In the genomic region with DNA sequence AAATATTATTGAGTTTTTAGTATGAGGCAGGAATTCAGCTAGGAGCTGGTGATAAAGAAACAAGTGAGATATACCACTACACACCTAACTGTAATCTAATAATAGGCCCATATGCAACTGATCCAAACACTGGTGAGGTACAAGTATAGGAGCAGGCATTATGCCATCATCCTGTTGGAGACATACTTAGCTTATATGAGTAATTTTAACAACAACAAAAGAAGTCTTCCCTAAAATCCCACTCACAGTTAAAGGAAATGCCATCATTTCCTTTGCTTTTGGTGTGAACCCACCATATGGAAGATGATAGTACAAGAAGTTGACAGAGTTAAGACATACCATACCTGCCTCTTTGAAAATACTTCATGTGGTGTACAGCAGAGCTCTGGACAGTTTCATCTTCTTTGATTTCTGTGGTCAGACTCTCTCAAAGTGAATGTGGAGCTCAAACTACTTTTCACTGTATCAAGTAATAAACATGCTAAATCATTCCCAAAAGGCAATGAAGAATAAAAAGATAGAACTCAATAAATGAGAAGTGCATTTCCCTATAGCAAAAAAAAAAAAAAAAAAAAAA, we compare ENCODE assay signal across 2 cellular contexts.
TF ChIP-seq lines count a peak whose summit lies in the region.

No MANE protein-coding gene starts in this region.

TF ChIP-seq in SK-N-SH, 30 proteins besides CTCF, POLR2A, EP300 and RAD21:
- TF ChIP-seq, protein P1, sequence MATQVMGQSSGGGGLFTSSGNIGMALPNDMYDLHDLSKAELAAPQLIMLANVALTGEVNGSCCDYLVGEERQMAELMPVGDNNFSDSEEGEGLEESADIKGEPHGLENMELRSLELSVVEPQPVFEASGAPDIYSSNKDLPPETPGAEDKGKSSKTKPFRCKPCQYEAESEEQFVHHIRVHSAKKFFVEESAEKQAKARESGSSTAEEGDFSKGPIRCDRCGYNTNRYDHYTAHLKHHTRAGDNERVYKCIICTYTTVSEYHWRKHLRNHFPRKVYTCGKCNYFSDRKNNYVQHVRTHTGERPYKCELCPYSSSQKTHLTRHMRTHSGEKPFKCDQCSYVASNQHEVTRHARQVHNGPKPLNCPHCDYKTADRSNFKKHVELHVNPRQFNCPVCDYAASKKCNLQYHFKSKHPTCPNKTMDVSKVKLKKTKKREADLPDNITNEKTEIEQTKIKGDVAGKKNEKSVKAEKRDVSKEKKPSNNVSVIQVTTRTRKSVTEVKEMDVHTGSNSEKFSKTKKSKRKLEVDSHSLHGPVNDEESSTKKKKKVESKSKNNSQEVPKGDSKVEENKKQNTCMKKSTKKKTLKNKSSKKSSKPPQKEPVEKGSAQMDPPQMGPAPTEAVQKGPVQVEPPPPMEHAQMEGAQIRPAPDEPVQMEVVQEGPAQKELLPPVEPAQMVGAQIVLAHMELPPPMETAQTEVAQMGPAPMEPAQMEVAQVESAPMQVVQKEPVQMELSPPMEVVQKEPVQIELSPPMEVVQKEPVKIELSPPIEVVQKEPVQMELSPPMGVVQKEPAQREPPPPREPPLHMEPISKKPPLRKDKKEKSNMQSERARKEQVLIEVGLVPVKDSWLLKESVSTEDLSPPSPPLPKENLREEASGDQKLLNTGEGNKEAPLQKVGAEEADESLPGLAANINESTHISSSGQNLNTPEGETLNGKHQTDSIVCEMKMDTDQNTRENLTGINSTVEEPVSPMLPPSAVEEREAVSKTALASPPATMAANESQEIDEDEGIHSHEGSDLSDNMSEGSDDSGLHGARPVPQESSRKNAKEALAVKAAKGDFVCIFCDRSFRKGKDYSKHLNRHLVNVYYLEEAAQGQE (IDR thresholded peaks at IDR 0.05; ENCODE audit: low read depth, low read length) = no peak
- TF ChIP-seq TCF12 (IDR thresholded peaks at IDR 0.05) = peak; percentile 41; the same call in 1 of the 2 replicates
- TF ChIP-seq, protein P2, sequence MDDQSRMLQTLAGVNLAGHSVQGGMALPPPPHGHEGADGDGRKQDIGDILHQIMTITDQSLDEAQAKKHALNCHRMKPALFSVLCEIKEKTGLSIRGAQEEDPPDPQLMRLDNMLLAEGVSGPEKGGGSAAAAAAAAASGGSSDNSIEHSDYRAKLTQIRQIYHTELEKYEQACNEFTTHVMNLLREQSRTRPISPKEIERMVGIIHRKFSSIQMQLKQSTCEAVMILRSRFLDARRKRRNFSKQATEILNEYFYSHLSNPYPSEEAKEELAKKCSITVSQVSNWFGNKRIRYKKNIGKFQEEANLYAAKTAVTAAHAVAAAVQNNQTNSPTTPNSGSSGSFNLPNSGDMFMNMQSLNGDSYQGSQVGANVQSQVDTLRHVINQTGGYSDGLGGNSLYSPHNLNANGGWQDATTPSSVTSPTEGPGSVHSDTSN (IDR thresholded peaks at IDR 0.05) = 0 out of 2 replicates have a peak, but pooled peaks have one; percentile 3
- TF ChIP-seq, protein P3, sequence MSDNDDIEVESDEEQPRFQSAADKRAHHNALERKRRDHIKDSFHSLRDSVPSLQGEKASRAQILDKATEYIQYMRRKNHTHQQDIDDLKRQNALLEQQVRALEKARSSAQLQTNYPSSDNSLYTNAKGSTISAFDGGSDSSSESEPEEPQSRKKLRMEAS (IDR thresholded peaks at IDR 0.05; ENCODE audit: low read depth) = no peak
- no peak for TF ChIP-seq MEF2A (IDR thresholded peaks at IDR 0.05; ENCODE audit: borderline replicate concordance, low read depth)
- no peak for TF ChIP-seq TAF1 (IDR thresholded peaks at IDR 0.05; ENCODE audit: borderline replicate concordance, low read depth, low read length)

TF ChIP-seq in endothelial cell of umbilical vein, 7 proteins besides CTCF, POLR2A, EP300 and RAD21:
- TF ChIP-seq GATA2 (IDR thresholded peaks at IDR 0.05; ENCODE audit: insufficient read depth, insufficient read length, low read depth, low read length) (no peak), FOS (IDR thresholded peaks at IDR 0.05; ENCODE audit: borderline replicate concordance, insufficient read depth, low read length) (peak; percentile 26), JUN (IDR thresholded peaks at IDR 0.05; ENCODE audit: borderline replicate concordance, insufficient read depth, insufficient read length, low read depth) (peak; percentile 64), EZH2 (IDR thresholded peaks at IDR 0.05; ENCODE audit: borderline replicate concordance, low read depth, low read length, severe bottlenecking) (no peak), MYC (IDR thresholded peaks at IDR 0.05; ENCODE audit: low read depth, low read length) (no peak), POLR2AphosphoS5 (IDR thresholded peaks at IDR 0.05; ENCODE audit: insufficient read depth, low read depth, low read length) (peak; percentile 17)
- TF ChIP-seq, protein P3 (IDR thresholded peaks at IDR 0.05; ENCODE audit: insufficient read depth, insufficient read length) = no peak
TF ChIP-seq in endothelial cell of umbilical vein: peak in this region for 3.
